8 cellular contexts compared by ENCODE assay signal in genomic region chr1:78333426-78334012, GRCh38.
DNase-seq lines count a peak whose midpoint lies in the region; ATAC-seq and TF ChIP-seq lines count a peak whose summit lies in the region.

No MANE protein-coding gene starts in this region.

- no peak overlapping the region for H3K4me3 Mint-ChIP-seq in natural killer cell treated with Interleukin-12 subunit alpha and Interleukin-12 subunit beta and Interleukin-15 and Interleukin-18, amount 100 ng/mL, for 72 hours

- no peaks in the 10 kb centered on the region for H3K27me3 ChIP-seq in tibial artery

- DNase-seq in activated CD4-positive, alpha-beta T cell treated with anti-CD3 and anti-CD28 coated beads for 48 hours, result peak; percentile 5
- DNase-seq in activated CD4-positive, alpha-beta T cell treated with anti-CD3 and anti-CD28 coated beads for 4 hours, result no peak
- DNase-seq in OCI-M1 (lab: John Stamatoyannopoulos, UW), result peak; percentile 83
- DNase-seq in foreskin melanocyte, result peak; percentile 10
- no peak for DNase-seq in tibial artery
- no peak for DNase-seq in natural killer cell treated with Interleukin-12 subunit alpha and Interleukin-12 subunit beta and Interleukin-15 and Interleukin-18, amount 100 ng/mL, for 72 hours (ENCODE audit: low spot score)

- no peaks in the 10 kb centered on the region for H3K36me3 ChIP-seq in tibial artery

- no peaks in the 10 kb centered on the region for H3K36me3 Mint-ChIP-seq in natural killer cell treated with Interleukin-12 subunit alpha and Interleukin-12 subunit beta and Interleukin-15 and Interleukin-18, amount 100 ng/mL, for 72 hours

- no peaks in the 10 kb centered on the region for H3K4me1 ChIP-seq in tibial artery

- H3K4me1 Mint-ChIP-seq in natural killer cell treated with Interleukin-12 subunit alpha and Interleukin-12 subunit beta and Interleukin-15 and Interleukin-18, amount 100 ng/mL, for 72 hours (ENCODE audit: low read depth in 2 of 2), result no peaks in the 10 kb centered on the region

- ATAC-seq in HG02870 (IDR thresholded peaks at IDR 0.05; ENCODE audit: unreplicated experiment), result peak; percentile 95
- ATAC-seq in natural killer cell treated with Interleukin-12 subunit alpha and Interleukin-12 subunit beta and Interleukin-15 and Interleukin-18, amount 100 ng/mL, for 72 hours, result no peak
- no peak for ATAC-seq in HG03280 (IDR thresholded peaks at IDR 0.05; ENCODE audit: unreplicated experiment)

- no peaks in the 10 kb centered on the region for H3K27me3 Mint-ChIP-seq in natural killer cell treated with Interleukin-12 subunit alpha and Interleukin-12 subunit beta and Interleukin-15 and Interleukin-18, amount 100 ng/mL, for 72 hours

- H3K27ac Mint-ChIP-seq in natural killer cell treated with Interleukin-12 subunit alpha and Interleukin-12 subunit beta and Interleukin-15 and Interleukin-18, amount 100 ng/mL, for 72 hours, result no peak overlapping the region

- peak; percentile 24 to 26 for TF ChIP-seq CTCF in tibial artery (IDR thresholded peaks at IDR 0.05)

- H3K9me3 ChIP-seq in tibial artery, result no peaks in the 10 kb centered on the region

- no peak overlapping the region for H3K4me3 ChIP-seq in tibial artery

- intact Hi-C loops in tibial artery (cut with DNase I; ENCODE audit: low total_unique reads), result no loop called here

- no peak overlapping the region for H3K27ac ChIP-seq in tibial artery

- peaks cover 6% of the 10 kb centered on the region for H3K9me3 Mint-ChIP-seq in natural killer cell treated with Interleukin-12 subunit alpha and Interleukin-12 subunit beta and Interleukin-15 and Interleukin-18, amount 100 ng/mL, for 72 hours

Comparison
In these comparisons a context has a peak if more than half of its experiments do, and no peak if none do; other contexts are left out.
1. DNase-seq: peak in activated CD4-positive, alpha-beta T cell treated with anti-CD3 and anti-CD28 coated beads for 48 hours (single experiment), OCI-M1 (single experiment) and foreskin melanocyte (single experiment); none in activated CD4-positive, alpha-beta T cell treated with anti-CD3 and anti-CD28 coated beads for 4 hours (0 of 2), tibial artery (0 of 2) and natural killer cell treated with Interleukin-12 subunit alpha and Interleukin-12 subunit beta and Interleukin-15 and Interleukin-18, amount 100 ng/mL, for 72 hours (single experiment).